In genomic region chr3:122691195-122691594, GRCh38 we compare ENCODE assay signal across 13 cellular contexts. TPM values are rescaled to one million over a fixed set of nuclear protein-coding genes. Genes with fewer than 3 reads are reported as not detected.
DNase-seq lines count a peak whose midpoint lies in the region; ATAC-seq and TF ChIP-seq lines count a peak whose summit lies in the region.
"Had no signal": no experiment of that assay in that cellular context is flagged by ENCODE, and none has a peak within 500 bp of the region (broad histone marks: within the 10 kb centered on the region; RNA-seq: fewer than 3 reads in every experiment).

No MANE protein-coding gene starts in this region.

- DNase-seq in GM13977 (ENCODE audit: low spot score) (peak; percentile 21), GM23248 (peak; percentile 65), M059J (ENCODE audit: low read depth) (peak; percentile 84), glomerular visceral epithelial cell (ENCODE audit: extremely low spot score) (peak; percentile 64), T-helper 17 cell (no peak), CD14-positive monocyte (ENCODE audit: low spot score) (no peak), midbrain (lab: John Stamatoyannopoulos, UW) (no peak)
- DNase-seq: caudate nucleus, NCI-H82, right lobe of liver had no signal

- no peak overlapping the region for H3K27ac ChIP-seq in GM23248
- H3K27ac ChIP-seq: HL-60 had no signal

- H3K36me3 Mint-ChIP-seq in T-helper 17 cell (ENCODE audit: low read depth) (peaks cover 15% of the 10 kb centered on the region), CD14-positive monocyte (peaks cover 56 to 68% of the 10 kb centered on the region in 2 donors)

- no peaks in the 10 kb centered on the region for H3K9me2 ChIP-seq in GM23248 (ENCODE audit: insufficient read depth)

- H4K20me1 ChIP-seq in GM23248 (ENCODE audit: insufficient read depth) = no peaks in the 10 kb centered on the region

- intact Hi-C loops in CD14-positive monocyte (cut with micrococcal nuclease) = no loop called here

- no peak overlapping the region for H3K9ac ChIP-seq in GM23248

- no peak overlapping the region for H3K4me3 ChIP-seq in GM23248
- H3K4me3 ChIP-seq: right lobe of liver had no signal

- no peak for TF ChIP-seq CTCF in GM13977 (IDR thresholded peaks at IDR 0.05; ENCODE audit: extremely low read depth, insufficient read depth, missing control alignments)
- TF ChIP-seq CTCF in CD14-positive monocyte (IDR thresholded peaks at IDR 0.05) = no peak

- no peak for ATAC-seq in HG03521 (IDR thresholded peaks at IDR 0.05; ENCODE audit: unreplicated experiment)
- no peak for ATAC-seq in T-helper 17 cell
- ATAC-seq: activated CD4-positive, CD25-positive, alpha-beta regulatory T cell treated with anti-CD3 and anti-CD28 coated beads, Interleukin-2, amount 50 U/mL, for 24 hours had no signal

- no peaks in the 10 kb centered on the region for H3K79me2 ChIP-seq in GM23248 (ENCODE audit: insufficient read depth)

- H3K4me1 ChIP-seq in GM23248 (ENCODE audit: insufficient read depth) = 0 out of 2 replicates have a peak, but pooled peaks cover 4% of the 10 kb centered on the region

- H3K27ac Mint-ChIP-seq in T-helper 17 cell = no peak overlapping the region
- peak overlapping the region in 1 of 7 donors; percentile 37 for H3K27ac Mint-ChIP-seq in CD14-positive monocyte

- in situ Hi-C loops in GM13977 (cut with MboI; ENCODE audit: low pct_unique_long_range_greater_than_20kb, low sequenced_read_pairs, unreplicated experiment) = no loop called here
- in situ Hi-C loops in GM23248 (cut with MboI) = loop anchor here (25.0 kb wide), 1 partner anchor 229 kb away; no protein-coding TSS in a partner anchor

- H3K27me3 ChIP-seq in GM23248 (replicated peaks; ENCODE audit: insufficient read depth) = no peaks in the 10 kb centered on the region
- H3K27me3 ChIP-seq: right lobe of liver had no signal

- no peaks in the 10 kb centered on the region for H3F3A ChIP-seq in GM23248 (ENCODE audit: insufficient read depth)

- H2AFZ ChIP-seq in GM23248 = no peak overlapping the region

- no peak overlapping the region for H3K4me3 Mint-ChIP-seq in T-helper 17 cell
- no peak overlapping the region for H3K4me3 Mint-ChIP-seq in CD14-positive monocyte

- 0 out of 2 replicates have a peak, but pooled peaks cover 3% of the 10 kb centered on the region for H3K36me3 ChIP-seq in GM23248 (ENCODE audit: low read depth)

- H3K4me1 Mint-ChIP-seq in T-helper 17 cell (peaks cover 25% of the 10 kb centered on the region), CD14-positive monocyte (peaks cover 12% of the 10 kb centered on the region)

- H3K9me3 Mint-ChIP-seq in CD14-positive monocyte = peaks cover 0 to 3% (median 0%) of the 10 kb centered on the region in 7 donors

- WGBS in GM23248 (ENCODE audit: low coverage in 1 of 2, low lambda C conversion rate in 2 of 2, missing lambda C conversion rate in 2 of 2), 2 experiments = 76 to 77% methylated on average over 4 of the region's 4 CpGs

- H3K27me3 Mint-ChIP-seq in T-helper 17 cell (no peaks in the 10 kb centered on the region), CD14-positive monocyte (ENCODE audit: low read depth in 3 of 3) (no peaks in the 10 kb centered on the region)

- no peak overlapping the region for H3K4me2 ChIP-seq in GM23248 (ENCODE audit: unreplicated experiment)

- H3K9me3 ChIP-seq in GM23248 (ENCODE audit: low read depth) (no peaks in the 10 kb centered on the region), T-helper 17 cell (ENCODE audit: control insufficient read depth, low read length, poor library complexity, severe bottlenecking) (no peaks in the 10 kb centered on the region)
- H3K9me3 ChIP-seq: right lobe of liver had no signal

RNA-seq across cellular contexts. Expression of gene PARP14, which starts 10.6 kb away (rescaled TPM):
- 11.6 and 11.7 TPM in 2 replicates for total RNA-seq in GM23248 (2014; rRNA removed; shearing (Covaris generic))
- 4.5 and 5.6 TPM in 2 replicates for polyA plus RNA-seq in GM23248 (2016; fragmentation: Nextera tagmentation; extraction: Ambion mirVana)
- total RNA-seq in M059J (2014; rRNA removed; shearing (Covaris generic)) = 135 and 158 TPM in 2 replicates
- total RNA-seq in T-helper 17 cell = 10 to 100 TPM; 46.8 to 47.8 TPM
- 10 to 100 TPM; 22.1 to 26.9 TPM for polyA plus RNA-seq in CD14-positive monocyte

Comparison
In these comparisons a context has a peak if more than half of its experiments do, and no peak if none do; other contexts are left out.
1. DNase-seq: peak in GM13977 (single experiment), GM23248 (single experiment), M059J (single experiment) and glomerular visceral epithelial cell (single experiment); none in T-helper 17 cell (0 of 3), CD14-positive monocyte (single experiment) and midbrain (single experiment).